In the genomic region with DNA sequence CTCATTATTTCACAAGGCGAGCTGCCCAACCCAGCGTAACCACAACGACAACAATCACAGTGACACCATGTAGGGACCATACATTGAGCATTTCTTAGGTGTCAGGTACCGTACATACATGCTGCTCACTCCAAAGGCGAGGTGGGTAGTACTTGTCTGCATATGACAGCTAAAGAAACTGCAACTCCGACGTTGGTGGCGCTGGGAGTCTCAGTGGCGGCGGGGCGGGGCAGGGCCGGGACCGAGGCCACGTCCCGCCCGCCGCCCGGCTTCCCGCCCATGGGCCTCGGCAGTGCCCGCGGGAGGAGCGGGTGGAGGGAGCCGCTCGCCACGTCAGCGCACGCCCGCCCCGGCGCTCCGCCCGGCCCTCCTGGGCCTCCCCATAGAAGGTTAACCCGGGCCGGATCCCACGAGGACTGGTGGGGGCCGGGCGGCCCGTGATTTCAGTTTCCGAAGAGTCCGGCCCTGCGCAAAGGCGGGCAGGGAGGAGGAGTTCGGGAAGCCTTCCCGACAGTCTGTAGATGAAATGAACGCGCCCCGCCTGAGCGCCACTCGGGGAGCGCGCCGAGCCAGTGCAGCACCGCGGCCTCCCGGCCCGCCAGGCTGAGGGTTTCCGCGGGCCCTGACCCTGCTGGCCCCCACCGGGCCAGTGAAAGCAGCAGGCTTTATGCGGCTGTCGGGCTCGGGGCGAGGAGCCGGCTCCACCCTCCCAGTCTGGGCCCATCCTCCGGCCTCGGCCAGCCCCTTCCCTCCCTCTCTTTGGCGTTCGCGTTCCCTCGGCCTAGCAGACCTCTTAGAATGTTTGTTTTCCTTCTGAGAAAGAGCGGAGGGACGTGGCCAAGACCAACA, we compare ENCODE assay signal across 1 cellular context.
A peak's percentile ranks its signal among the peaks of the same experiment; 100 is the strongest.
TF ChIP-seq lines count a peak whose summit lies in the region.

No MANE protein-coding gene starts in this region.

TF ChIP-seq in HepG2, 621 proteins besides CTCF, POLR2A, EP300 and RAD21 (continued from another document and continues in another):
- TF ChIP-seq, protein P1, sequence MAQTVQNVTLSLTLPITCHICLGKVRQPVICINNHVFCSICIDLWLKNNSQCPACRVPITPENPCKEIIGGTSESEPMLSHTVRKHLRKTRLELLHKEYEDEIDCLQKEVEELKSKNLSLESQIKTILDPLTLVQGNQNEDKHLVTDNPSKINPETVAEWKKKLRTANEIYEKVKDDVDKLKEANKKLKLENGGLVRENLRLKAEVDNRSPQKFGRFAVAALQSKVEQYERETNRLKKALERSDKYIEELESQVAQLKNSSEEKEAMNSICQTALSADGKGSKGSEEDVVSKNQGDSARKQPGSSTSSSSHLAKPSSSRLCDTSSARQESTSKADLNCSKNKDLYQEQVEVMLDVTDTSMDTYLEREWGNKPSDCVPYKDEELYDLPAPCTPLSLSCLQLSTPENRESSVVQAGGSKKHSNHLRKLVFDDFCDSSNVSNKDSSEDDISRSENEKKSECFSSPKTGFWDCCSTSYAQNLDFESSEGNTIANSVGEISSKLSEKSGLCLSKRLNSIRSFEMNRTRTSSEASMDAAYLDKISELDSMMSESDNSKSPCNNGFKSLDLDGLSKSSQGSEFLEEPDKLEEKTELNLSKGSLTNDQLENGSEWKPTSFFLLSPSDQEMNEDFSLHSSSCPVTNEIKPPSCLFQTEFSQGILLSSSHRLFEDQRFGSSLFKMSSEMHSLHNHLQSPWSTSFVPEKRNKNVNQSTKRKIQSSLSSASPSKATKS (CRISPR knock-in tag; IDR thresholded peaks at IDR 0.05): no peak
- TF ChIP-seq NAIF1 (CRISPR knock-in tag; IDR thresholded peaks at IDR 0.05; ENCODE audit: borderline replicate concordance): no peak
- TF ChIP-seq, protein P2, sequence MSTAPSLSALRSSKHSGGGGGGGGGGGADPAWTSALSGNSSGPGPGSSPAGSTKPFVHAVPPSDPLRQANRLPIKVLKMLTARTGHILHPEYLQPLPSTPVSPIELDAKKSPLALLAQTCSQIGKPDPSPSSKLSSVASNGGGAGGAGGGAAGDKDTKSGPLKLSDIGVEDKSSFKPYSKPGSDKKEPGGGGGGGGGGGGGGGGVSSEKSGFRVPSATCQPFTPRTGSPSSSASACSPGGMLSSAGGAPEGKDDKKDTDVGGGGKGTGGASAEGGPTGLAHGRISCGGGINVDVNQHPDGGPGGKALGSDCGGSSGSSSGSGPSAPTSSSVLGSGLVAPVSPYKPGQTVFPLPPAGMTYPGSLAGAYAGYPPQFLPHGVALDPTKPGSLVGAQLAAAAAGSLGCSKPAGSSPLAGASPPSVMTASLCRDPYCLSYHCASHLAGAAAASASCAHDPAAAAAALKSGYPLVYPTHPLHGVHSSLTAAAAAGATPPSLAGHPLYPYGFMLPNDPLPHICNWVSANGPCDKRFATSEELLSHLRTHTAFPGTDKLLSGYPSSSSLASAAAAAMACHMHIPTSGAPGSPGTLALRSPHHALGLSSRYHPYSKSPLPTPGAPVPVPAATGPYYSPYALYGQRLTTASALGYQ (CRISPR knock-in tag; IDR thresholded peaks at IDR 0.05): peak; percentile 34; the same call in 1 of the 2 replicates
- peak; percentile 64; the same call in 1 of the 2 replicates for TF ChIP-seq SRY (CRISPR knock-in tag; IDR thresholded peaks at IDR 0.05)
- TF ChIP-seq ETV6 (CRISPR knock-in tag; conservative IDR thresholded peaks at IDR 0.05): peak; percentile 69; the same call in 1 of the 2 replicates
- TF ChIP-seq SALL1 (CRISPR knock-in tag; IDR thresholded peaks at IDR 0.05): peak; percentile 75
- TF ChIP-seq KDM4B (CRISPR knock-in tag; IDR thresholded peaks at IDR 0.05): no peak
- TF ChIP-seq ZNF674 (CRISPR knock-in tag; IDR thresholded peaks at IDR 0.05; ENCODE audit: low read depth): no peak
- TF ChIP-seq NCOA2 (CRISPR knock-in tag; IDR thresholded peaks at IDR 0.05): peak; percentile 31; the same call in 1 of the 2 replicates
- TF ChIP-seq, protein P3, sequence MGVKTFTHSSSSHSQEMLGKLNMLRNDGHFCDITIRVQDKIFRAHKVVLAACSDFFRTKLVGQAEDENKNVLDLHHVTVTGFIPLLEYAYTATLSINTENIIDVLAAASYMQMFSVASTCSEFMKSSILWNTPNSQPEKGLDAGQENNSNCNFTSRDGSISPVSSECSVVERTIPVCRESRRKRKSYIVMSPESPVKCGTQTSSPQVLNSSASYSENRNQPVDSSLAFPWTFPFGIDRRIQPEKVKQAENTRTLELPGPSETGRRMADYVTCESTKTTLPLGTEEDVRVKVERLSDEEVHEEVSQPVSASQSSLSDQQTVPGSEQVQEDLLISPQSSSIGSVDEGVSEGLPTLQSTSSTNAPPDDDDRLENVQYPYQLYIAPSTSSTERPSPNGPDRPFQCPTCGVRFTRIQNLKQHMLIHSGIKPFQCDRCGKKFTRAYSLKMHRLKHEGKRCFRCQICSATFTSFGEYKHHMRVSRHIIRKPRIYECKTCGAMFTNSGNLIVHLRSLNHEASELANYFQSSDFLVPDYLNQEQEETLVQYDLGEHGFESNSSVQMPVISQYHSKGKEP (CRISPR knock-in tag; IDR thresholded peaks at IDR 0.05): 0 out of 2 replicates have a peak, but pooled peaks have one; percentile 33
- TF ChIP-seq HNF4A (CRISPR knock-in tag; IDR thresholded peaks at IDR 0.05): no peak
- peak; percentile 72 for TF ChIP-seq GABPB1 (CRISPR knock-in tag; IDR thresholded peaks at IDR 0.05)
- peak; percentile 57; the same call in 1 of the 2 replicates for TF ChIP-seq ETV5 (CRISPR knock-in tag; IDR thresholded peaks at IDR 0.05; ENCODE audit: borderline replicate concordance)
- no peak; the same call in 1 of the 2 replicates for TF ChIP-seq STAG1 (CRISPR knock-in tag; IDR thresholded peaks at IDR 0.05)
- TF ChIP-seq KDM5A (IDR thresholded peaks at IDR 0.05; ENCODE audit: borderline replicate concordance, low read length): no peak
- TF ChIP-seq TCF7 (IDR thresholded peaks at IDR 0.05; ENCODE audit: low read depth): no peak
- 0 out of 2 replicates have a peak, but pooled peaks have one; percentile 13 for TF ChIP-seq PITX1 (CRISPR knock-in tag; IDR thresholded peaks at IDR 0.05)
- TF ChIP-seq, protein P4, sequence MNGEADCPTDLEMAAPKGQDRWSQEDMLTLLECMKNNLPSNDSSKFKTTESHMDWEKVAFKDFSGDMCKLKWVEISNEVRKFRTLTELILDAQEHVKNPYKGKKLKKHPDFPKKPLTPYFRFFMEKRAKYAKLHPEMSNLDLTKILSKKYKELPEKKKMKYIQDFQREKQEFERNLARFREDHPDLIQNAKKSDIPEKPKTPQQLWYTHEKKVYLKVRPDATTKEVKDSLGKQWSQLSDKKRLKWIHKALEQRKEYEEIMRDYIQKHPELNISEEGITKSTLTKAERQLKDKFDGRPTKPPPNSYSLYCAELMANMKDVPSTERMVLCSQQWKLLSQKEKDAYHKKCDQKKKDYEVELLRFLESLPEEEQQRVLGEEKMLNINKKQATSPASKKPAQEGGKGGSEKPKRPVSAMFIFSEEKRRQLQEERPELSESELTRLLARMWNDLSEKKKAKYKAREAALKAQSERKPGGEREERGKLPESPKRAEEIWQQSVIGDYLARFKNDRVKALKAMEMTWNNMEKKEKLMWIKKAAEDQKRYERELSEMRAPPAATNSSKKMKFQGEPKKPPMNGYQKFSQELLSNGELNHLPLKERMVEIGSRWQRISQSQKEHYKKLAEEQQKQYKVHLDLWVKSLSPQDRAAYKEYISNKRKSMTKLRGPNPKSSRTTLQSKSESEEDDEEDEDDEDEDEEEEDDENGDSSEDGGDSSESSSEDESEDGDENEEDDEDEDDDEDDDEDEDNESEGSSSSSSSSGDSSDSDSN (CRISPR knock-in tag; IDR thresholded peaks at IDR 0.05): peak; percentile 98
- TF ChIP-seq, protein P5, sequence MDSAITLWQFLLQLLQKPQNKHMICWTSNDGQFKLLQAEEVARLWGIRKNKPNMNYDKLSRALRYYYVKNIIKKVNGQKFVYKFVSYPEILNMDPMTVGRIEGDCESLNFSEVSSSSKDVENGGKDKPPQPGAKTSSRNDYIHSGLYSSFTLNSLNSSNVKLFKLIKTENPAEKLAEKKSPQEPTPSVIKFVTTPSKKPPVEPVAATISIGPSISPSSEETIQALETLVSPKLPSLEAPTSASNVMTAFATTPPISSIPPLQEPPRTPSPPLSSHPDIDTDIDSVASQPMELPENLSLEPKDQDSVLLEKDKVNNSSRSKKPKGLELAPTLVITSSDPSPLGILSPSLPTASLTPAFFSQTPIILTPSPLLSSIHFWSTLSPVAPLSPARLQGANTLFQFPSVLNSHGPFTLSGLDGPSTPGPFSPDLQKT (CRISPR knock-in tag; IDR thresholded peaks at IDR 0.05; ENCODE audit: borderline replicate concordance): no peak
- TF ChIP-seq, protein P6, sequence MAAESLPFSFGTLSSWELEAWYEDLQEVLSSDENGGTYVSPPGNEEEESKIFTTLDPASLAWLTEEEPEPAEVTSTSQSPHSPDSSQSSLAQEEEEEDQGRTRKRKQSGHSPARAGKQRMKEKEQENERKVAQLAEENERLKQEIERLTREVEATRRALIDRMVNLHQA (CRISPR knock-in tag; IDR thresholded peaks at IDR 0.05): no peak
- TF ChIP-seq KDM6A (CRISPR knock-in tag; IDR thresholded peaks at IDR 0.05; ENCODE audit: low read depth): no peak
- TF ChIP-seq DMAP1 (CRISPR knock-in tag; IDR thresholded peaks at IDR 0.05): peak; percentile 79; the same call in 1 of the 2 replicates
- TF ChIP-seq JDP2 (CRISPR knock-in tag; IDR thresholded peaks at IDR 0.05; ENCODE audit: borderline replicate concordance): no peak
- TF ChIP-seq KAT2B (IDR thresholded peaks at IDR 0.05; ENCODE audit: borderline replicate concordance, low read depth, low read length): no peak
- TF ChIP-seq ZNF34 (CRISPR knock-in tag; IDR thresholded peaks at IDR 0.05; ENCODE audit: borderline replicate concordance): no peak
- TF ChIP-seq ZNF12 (CRISPR knock-in tag; IDR thresholded peaks at IDR 0.05): no peak
- TF ChIP-seq, protein P7, sequence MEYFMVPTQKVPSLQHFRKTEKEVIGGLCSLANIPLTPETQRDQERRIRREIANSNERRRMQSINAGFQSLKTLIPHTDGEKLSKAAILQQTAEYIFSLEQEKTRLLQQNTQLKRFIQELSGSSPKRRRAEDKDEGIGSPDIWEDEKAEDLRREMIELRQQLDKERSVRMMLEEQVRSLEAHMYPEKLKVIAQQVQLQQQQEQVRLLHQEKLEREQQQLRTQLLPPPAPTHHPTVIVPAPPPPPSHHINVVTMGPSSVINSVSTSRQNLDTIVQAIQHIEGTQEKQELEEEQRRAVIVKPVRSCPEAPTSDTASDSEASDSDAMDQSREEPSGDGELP (IDR thresholded peaks at IDR 0.05; ENCODE audit: borderline replicate concordance, low read depth): no peak
- no peak for TF ChIP-seq ZNF136 (CRISPR knock-in tag; IDR thresholded peaks at IDR 0.05; ENCODE audit: low read depth)
- no peak for TF ChIP-seq TBP (CRISPR knock-in tag; IDR thresholded peaks at IDR 0.05)
- TF ChIP-seq ZNF253 (CRISPR knock-in tag; IDR thresholded peaks at IDR 0.05; ENCODE audit: borderline replicate concordance): no peak
- TF ChIP-seq, protein P8, sequence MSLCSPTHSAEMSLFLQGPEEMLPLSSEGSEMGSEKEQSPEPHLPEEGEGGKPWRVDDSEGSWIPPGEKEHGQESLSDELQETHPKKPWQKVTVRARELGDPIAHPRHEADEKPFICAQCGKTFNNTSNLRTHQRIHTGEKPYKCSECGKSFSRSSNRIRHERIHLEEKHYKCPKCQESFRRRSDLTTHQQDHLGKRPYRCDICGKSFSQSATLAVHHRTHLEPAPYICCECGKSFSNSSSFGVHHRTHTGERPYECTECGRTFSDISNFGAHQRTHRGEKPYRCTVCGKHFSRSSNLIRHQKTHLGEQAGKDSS (CRISPR knock-in tag; IDR thresholded peaks at IDR 0.05; ENCODE audit: borderline replicate concordance, low read depth): peak; percentile 60; the same call in 1 of the 2 replicates
- no peak for TF ChIP-seq MLLT10 (CRISPR knock-in tag; IDR thresholded peaks at IDR 0.05)
- TF ChIP-seq ZNF850 (CRISPR knock-in tag; conservative IDR thresholded peaks at IDR 0.05): no peak
- TF ChIP-seq, protein P9, sequence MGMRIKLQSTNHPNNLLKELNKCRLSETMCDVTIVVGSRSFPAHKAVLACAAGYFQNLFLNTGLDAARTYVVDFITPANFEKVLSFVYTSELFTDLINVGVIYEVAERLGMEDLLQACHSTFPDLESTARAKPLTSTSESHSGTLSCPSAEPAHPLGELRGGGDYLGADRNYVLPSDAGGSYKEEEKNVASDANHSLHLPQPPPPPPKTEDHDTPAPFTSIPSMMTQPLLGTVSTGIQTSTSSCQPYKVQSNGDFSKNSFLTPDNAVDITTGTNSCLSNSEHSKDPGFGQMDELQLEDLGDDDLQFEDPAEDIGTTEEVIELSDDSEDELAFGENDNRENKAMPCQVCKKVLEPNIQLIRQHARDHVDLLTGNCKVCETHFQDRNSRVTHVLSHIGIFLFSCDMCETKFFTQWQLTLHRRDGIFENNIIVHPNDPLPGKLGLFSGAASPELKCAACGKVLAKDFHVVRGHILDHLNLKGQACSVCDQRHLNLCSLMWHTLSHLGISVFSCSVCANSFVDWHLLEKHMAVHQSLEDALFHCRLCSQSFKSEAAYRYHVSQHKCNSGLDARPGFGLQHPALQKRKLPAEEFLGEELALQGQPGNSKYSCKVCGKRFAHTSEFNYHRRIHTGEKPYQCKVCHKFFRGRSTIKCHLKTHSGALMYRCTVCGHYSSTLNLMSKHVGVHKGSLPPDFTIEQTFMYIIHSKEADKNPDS (CRISPR knock-in tag; IDR thresholded peaks at IDR 0.05): no peak
- TF ChIP-seq NFYB (CRISPR knock-in tag; IDR thresholded peaks at IDR 0.05): peak; percentile 5; the same call in 1 of the 2 replicates
- no peak for TF ChIP-seq THYN1 (CRISPR knock-in tag; IDR thresholded peaks at IDR 0.05; ENCODE audit: borderline replicate concordance, low read depth)
- TF ChIP-seq, protein P10, sequence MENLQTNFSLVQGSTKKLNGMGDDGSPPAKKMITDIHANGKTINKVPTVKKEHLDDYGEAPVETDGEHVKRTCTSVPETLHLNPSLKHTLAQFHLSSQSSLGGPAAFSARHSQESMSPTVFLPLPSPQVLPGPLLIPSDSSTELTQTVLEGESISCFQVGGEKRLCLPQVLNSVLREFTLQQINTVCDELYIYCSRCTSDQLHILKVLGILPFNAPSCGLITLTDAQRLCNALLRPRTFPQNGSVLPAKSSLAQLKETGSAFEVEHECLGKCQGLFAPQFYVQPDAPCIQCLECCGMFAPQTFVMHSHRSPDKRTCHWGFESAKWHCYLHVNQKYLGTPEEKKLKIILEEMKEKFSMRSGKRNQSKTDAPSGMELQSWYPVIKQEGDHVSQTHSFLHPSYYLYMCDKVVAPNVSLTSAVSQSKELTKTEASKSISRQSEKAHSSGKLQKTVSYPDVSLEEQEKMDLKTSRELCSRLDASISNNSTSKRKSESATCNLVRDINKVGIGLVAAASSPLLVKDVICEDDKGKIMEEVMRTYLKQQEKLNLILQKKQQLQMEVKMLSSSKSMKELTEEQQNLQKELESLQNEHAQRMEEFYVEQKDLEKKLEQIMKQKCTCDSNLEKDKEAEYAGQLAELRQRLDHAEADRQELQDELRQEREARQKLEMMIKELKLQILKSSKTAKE (CRISPR knock-in tag; IDR thresholded peaks at IDR 0.05; ENCODE audit: borderline replicate concordance): peak; percentile 37; the same call in 1 of the 2 replicates
- no peak for TF ChIP-seq ZNF547 (CRISPR knock-in tag; IDR thresholded peaks at IDR 0.05)
- TF ChIP-seq CENPX (CRISPR knock-in tag; IDR thresholded peaks at IDR 0.05): no peak
- TF ChIP-seq, protein P11, sequence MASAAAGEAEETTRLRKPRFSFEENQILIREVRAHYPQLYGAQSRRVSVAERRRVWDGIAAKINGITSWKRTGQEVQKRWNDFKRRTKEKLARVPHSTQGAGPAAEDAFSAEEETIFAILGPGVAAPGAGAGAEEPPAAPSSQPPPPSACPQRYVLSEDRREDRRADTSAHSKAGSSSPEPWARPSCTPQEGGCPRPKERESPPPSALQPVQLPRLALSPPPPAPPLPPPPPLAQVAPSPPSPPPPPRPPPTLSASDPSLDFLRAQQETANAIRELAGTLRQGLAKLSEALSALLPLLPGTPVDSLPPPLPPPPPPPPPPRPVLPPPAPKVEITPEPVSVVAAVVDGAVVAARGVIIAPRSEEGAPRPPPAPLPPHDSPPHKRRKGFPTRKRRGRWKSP (CRISPR knock-in tag; IDR thresholded peaks at IDR 0.05): peak; percentile 89
- TF ChIP-seq ZNF75D (CRISPR knock-in tag; IDR thresholded peaks at IDR 0.05; ENCODE audit: borderline replicate concordance): no peak
- peak; percentile 64; the same call in 1 of the 2 replicates for TF ChIP-seq MED1 (CRISPR knock-in tag; IDR thresholded peaks at IDR 0.05)
